In genomic region chr17:75978938-75979704, GRCh38 we compare ENCODE assay signal across 1 cellular context.
TF ChIP-seq lines count a peak whose summit lies in the region.

Gene ACOX1 (minus strand): TSS chr17:75979166. CDS start chr17:75979073, 93 bp downstream.
Gene TEN1 (plus strand): TSS chr17:75979240. CDS start chr17:75986193, 6,953 bp downstream.

TF ChIP-seq in K562, 482 proteins besides CTCF, POLR2A, EP300 and RAD21 (continued from another document and continues in another):
- TF ChIP-seq HMG20A (CRISPR knock-in tag; conservative IDR thresholded peaks at IDR 0.05) = no peak
- peak; percentile 40 for TF ChIP-seq CCNT2 (IDR thresholded peaks at IDR 0.05; ENCODE audit: borderline replicate concordance, extremely low read depth, insufficient read length, low read depth, low read length)
- peak; percentile 59; the same call in 1 of the 2 replicates for TF ChIP-seq NKRF (IDR thresholded peaks at IDR 0.05; ENCODE audit: borderline replicate concordance)
- no peak for TF ChIP-seq ZNF324 (CRISPR knock-in tag; IDR thresholded peaks at IDR 0.05)
- no peak for TF ChIP-seq GTF3C2 (IDR thresholded peaks at IDR 0.05; ENCODE audit: borderline replicate concordance, extremely low read depth, insufficient read length)
- TF ChIP-seq FOXK2 (conservative IDR thresholded peaks at IDR 0.05 in 1 of 2, IDR thresholded peaks at IDR 0.05 in 1 of 2; ENCODE audit: low read depth in 2 of 2) = peak in 1 of 2 experiments; percentile 85; a peak in 2 of 4 replicates
- TF ChIP-seq ZNF518B (CRISPR knock-in tag; IDR thresholded peaks at IDR 0.05) = no peak
- TF ChIP-seq TAF9B (IDR thresholded peaks at IDR 0.05; ENCODE audit: partially characterized antibody) = peak; percentile 91
- peak in 1 of 2 experiments; percentile 21; a peak in 1 of 3 replicates for TF ChIP-seq CBX3 (IDR thresholded peaks at IDR 0.05; ENCODE audit: borderline replicate concordance in 1 of 2, low read length in 2 of 2)
- no peak; the same call in 1 of the 2 replicates for TF ChIP-seq NFRKB (IDR thresholded peaks at IDR 0.05; ENCODE audit: low read depth)
- TF ChIP-seq ZBTB12 (CRISPR knock-in tag; IDR thresholded peaks at IDR 0.05) = no peak
- TF ChIP-seq HSF4 (CRISPR knock-in tag; IDR thresholded peaks at IDR 0.05; ENCODE audit: borderline replicate concordance) = no peak
- TF ChIP-seq ZNF609 (CRISPR knock-in tag; IDR thresholded peaks at IDR 0.05; ENCODE audit: borderline replicate concordance) = peak; percentile 76; the same call in 1 of the 2 replicates
- TF ChIP-seq MIER1 (IDR thresholded peaks at IDR 0.05; ENCODE audit: low read depth) = no peak
- TF ChIP-seq RUNX1 (IDR thresholded peaks at IDR 0.05; ENCODE audit: low read depth) = no peak
- peak; percentile 26; the same call in 1 of the 2 replicates for TF ChIP-seq ESRRA (IDR thresholded peaks at IDR 0.05; ENCODE audit: borderline replicate concordance, low read depth)
- TF ChIP-seq ETS1 (conservative IDR thresholded peaks at IDR 0.05; ENCODE audit: control insufficient read depth, low read depth, low read length) = peak; percentile 14; the same call in 1 of the 2 replicates
- TF ChIP-seq ZFP36 (IDR thresholded peaks at IDR 0.05; ENCODE audit: low read depth, low read length, partially characterized antibody) = no peak
- TF ChIP-seq UBTF (IDR thresholded peaks at IDR 0.05; ENCODE audit: borderline replicate concordance in 1 of 2, low read depth in 2 of 2, low read length in 2 of 2) = peak; percentile 45 to 67; a peak in 1 of 4 replicates
- TF ChIP-seq RFX7 (CRISPR knock-in tag; IDR thresholded peaks at IDR 0.05) = no peak
- no peak for TF ChIP-seq NCOA6 (IDR thresholded peaks at IDR 0.05)
- TF ChIP-seq XRCC5 (IDR thresholded peaks at IDR 0.05; ENCODE audit: low read depth, low read length) = no peak
- peak in 2 of 3 experiments; percentile 59 to 76 for TF ChIP-seq YY1 (IDR thresholded peaks at IDR 0.05; ENCODE audit: borderline replicate concordance in 1 of 3, control insufficient read depth in 1 of 3, extremely low read depth in 1 of 3, insufficient read depth in 3 of 3, insufficient read length in 1 of 3, insufficient replicate concordance in 2 of 3, low read depth in 1 of 3, low read length in 2 of 3)
- no peak for TF ChIP-seq ZNF76 (CRISPR knock-in tag; IDR thresholded peaks at IDR 0.05; ENCODE audit: borderline replicate concordance)
- no peak for TF ChIP-seq XRCC3 (IDR thresholded peaks at IDR 0.05)
- no peak for TF ChIP-seq CCAR2 (IDR thresholded peaks at IDR 0.05; ENCODE audit: low read depth, low read length)
- no peak for TF ChIP-seq ZSCAN32 (CRISPR knock-in tag; IDR thresholded peaks at IDR 0.05)
- no peak; the same call in 1 of the 2 replicates for TF ChIP-seq ZNF592 (IDR thresholded peaks at IDR 0.05)
- no peak for TF ChIP-seq GATAD2A (IDR thresholded peaks at IDR 0.05)
- no peak for TF ChIP-seq SREBF1 (IDR thresholded peaks at IDR 0.05; ENCODE audit: borderline replicate concordance, low read depth, low read length)
- TF ChIP-seq ARHGAP35 (IDR thresholded peaks at IDR 0.05; ENCODE audit: partially characterized antibody) = no peak
- TF ChIP-seq BACH1 (tag; IDR thresholded peaks at IDR 0.05) = no peak
